Comparison of ENCODE assay signal across 2 cellular contexts in the genomic region with DNA sequence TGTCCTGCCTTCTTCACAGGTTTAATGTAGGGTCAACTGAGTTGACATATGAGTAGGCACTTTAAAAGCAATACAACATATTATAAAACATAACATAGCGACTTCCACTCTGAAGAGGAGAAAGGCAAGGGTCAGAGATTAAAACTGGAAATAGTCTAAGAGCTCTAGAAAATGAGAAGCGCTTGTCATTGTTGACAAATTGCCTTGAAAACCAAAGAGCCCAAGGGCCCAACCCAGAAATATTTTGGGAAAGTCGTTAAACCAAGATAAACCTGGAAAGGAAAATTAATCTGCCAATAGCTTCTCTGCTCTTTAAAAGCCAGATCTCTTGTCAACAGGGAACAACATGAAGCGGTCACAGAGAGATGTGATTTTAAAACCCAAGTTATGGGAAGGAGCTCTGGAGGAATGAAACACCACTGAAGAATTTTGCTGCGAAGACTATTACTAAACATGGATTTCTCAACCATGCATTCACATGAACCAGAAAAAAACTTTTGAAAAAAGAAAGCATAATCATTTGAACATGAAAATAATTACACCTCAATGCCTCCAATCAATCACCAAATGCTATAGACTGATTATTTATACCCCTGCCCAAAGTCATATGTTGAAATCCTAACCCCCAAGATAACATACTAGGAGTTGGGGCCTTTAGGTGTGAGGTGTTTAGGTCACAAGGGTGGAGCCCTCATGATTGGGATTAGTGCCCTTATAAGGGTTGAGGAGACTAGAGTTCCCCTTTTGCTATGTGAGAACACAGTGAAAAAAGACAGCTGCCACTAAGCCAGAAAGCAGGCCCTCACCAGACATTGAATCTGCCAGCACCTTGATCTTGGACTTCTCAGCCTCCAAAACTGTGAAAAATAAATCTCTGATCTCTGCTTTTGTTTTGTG.
TF ChIP-seq lines count a peak whose summit lies in the region.

No MANE protein-coding gene starts in this region.

TF ChIP-seq in HEK293, 187 proteins besides CTCF, POLR2A, EP300 and RAD21:
- TF ChIP-seq, protein P1, sequence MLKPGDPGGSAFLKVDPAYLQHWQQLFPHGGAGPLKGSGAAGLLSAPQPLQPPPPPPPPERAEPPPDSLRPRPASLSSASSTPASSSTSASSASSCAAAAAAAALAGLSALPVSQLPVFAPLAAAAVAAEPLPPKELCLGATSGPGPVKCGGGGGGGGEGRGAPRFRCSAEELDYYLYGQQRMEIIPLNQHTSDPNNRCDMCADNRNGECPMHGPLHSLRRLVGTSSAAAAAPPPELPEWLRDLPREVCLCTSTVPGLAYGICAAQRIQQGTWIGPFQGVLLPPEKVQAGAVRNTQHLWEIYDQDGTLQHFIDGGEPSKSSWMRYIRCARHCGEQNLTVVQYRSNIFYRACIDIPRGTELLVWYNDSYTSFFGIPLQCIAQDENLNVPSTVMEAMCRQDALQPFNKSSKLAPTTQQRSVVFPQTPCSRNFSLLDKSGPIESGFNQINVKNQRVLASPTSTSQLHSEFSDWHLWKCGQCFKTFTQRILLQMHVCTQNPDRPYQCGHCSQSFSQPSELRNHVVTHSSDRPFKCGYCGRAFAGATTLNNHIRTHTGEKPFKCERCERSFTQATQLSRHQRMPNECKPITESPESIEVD (tag by site-specific recombination; IDR thresholded peaks at IDR 0.05): peak; percentile 49
- TF ChIP-seq ZNF274 (IDR thresholded peaks at IDR 0.05; ENCODE audit: low read length) (no peak), ZNF274 (tag by site-specific recombination; IDR thresholded peaks at IDR 0.05; ENCODE audit: borderline replicate concordance) (no peak)

TF ChIP-seq in K562, 482 proteins besides CTCF, POLR2A, EP300 and RAD21 (continues in another document):
- TF ChIP-seq, protein P2, sequence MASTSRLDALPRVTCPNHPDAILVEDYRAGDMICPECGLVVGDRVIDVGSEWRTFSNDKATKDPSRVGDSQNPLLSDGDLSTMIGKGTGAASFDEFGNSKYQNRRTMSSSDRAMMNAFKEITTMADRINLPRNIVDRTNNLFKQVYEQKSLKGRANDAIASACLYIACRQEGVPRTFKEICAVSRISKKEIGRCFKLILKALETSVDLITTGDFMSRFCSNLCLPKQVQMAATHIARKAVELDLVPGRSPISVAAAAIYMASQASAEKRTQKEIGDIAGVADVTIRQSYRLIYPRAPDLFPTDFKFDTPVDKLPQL (IDR thresholded peaks at IDR 0.05; ENCODE audit: extremely low read depth, insufficient read length): no peak
- TF ChIP-seq ZNF717 (CRISPR knock-in tag; IDR thresholded peaks at IDR 0.05): no peak
- TF ChIP-seq, protein P3, sequence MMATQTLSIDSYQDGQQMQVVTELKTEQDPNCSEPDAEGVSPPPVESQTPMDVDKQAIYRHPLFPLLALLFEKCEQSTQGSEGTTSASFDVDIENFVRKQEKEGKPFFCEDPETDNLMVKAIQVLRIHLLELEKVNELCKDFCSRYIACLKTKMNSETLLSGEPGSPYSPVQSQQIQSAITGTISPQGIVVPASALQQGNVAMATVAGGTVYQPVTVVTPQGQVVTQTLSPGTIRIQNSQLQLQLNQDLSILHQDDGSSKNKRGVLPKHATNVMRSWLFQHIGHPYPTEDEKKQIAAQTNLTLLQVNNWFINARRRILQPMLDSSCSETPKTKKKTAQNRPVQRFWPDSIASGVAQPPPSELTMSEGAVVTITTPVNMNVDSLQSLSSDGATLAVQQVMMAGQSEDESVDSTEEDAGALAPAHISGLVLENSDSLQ (IDR thresholded peaks at IDR 0.05): no peak
- peak; percentile 49 to 95; a peak in 3 of 4 replicates for TF ChIP-seq SRF (CRISPR knock-in tag; IDR thresholded peaks at IDR 0.05)
- TF ChIP-seq SPI1 (IDR thresholded peaks at IDR 0.05; ENCODE audit: borderline replicate concordance, low read depth, low read length): peak; percentile 88
- no peak for TF ChIP-seq SOX6 (IDR thresholded peaks at IDR 0.05)
- TF ChIP-seq, protein P4, sequence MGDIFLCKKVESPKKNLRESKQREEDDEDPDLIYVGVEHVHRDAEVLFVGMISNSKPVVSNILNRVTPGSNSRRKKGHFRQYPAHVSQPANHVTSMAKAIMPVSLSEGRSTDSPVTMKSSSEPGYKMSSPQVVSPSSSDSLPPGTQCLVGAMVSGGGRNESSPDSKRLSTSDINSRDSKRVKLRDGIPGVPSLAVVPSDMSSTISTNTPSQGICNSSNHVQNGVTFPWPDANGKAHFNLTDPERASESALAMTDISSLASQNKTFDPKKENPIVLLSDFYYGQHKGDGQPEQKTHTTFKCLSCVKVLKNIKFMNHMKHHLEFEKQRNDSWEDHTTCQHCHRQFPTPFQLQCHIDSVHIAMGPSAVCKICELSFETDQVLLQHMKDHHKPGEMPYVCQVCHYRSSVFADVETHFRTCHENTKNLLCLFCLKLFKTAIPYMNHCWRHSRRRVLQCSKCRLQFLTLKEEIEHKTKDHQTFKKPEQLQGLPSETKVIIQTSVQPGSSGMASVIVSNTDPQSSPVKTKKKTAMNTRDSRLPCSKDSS (IDR thresholded peaks at IDR 0.05; ENCODE audit: low read depth, partially characterized antibody): no peak
- no peak for TF ChIP-seq ETS2 (tag; IDR thresholded peaks at IDR 0.05; ENCODE audit: borderline replicate concordance, poor library complexity, severe bottlenecking)
- TF ChIP-seq, protein P5, sequence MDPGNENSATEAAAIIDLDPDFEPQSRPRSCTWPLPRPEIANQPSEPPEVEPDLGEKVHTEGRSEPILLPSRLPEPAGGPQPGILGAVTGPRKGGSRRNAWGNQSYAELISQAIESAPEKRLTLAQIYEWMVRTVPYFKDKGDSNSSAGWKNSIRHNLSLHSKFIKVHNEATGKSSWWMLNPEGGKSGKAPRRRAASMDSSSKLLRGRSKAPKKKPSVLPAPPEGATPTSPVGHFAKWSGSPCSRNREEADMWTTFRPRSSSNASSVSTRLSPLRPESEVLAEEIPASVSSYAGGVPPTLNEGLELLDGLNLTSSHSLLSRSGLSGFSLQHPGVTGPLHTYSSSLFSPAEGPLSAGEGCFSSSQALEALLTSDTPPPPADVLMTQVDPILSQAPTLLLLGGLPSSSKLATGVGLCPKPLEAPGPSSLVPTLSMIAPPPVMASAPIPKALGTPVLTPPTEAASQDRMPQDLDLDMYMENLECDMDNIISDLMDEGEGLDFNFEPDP (CRISPR knock-in tag; IDR thresholded peaks at IDR 0.05): no peak
- 0 out of 2 replicates have a peak, but pooled peaks have one; percentile 48 for TF ChIP-seq DPF2 (IDR thresholded peaks at IDR 0.05)
- TF ChIP-seq, protein P6, sequence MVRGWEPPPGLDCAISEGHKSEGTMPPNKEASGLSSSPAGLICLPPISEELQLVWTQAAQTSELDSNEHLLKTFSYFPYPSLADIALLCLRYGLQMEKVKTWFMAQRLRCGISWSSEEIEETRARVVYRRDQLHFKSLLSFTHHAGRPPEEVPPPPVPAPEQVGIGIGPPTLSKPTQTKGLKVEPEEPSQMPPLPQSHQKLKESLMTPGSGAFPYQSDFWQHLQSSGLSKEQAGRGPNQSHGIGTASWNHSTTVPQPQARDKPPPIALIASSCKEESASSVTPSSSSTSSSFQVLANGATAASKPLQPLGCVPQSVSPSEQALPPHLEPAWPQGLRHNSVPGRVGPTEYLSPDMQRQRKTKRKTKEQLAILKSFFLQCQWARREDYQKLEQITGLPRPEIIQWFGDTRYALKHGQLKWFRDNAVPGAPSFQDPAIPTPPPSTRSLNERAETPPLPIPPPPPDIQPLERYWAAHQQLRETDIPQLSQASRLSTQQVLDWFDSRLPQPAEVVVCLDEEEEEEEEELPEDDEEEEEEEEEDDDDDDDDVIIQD (CRISPR knock-in tag; IDR thresholded peaks at IDR 0.05): no peak
- TF ChIP-seq CBFA2T3 (IDR thresholded peaks at IDR 0.05): no peak
- TF ChIP-seq ELF1 (tag; IDR thresholded peaks at IDR 0.05): no peak
- TF ChIP-seq, protein P7, sequence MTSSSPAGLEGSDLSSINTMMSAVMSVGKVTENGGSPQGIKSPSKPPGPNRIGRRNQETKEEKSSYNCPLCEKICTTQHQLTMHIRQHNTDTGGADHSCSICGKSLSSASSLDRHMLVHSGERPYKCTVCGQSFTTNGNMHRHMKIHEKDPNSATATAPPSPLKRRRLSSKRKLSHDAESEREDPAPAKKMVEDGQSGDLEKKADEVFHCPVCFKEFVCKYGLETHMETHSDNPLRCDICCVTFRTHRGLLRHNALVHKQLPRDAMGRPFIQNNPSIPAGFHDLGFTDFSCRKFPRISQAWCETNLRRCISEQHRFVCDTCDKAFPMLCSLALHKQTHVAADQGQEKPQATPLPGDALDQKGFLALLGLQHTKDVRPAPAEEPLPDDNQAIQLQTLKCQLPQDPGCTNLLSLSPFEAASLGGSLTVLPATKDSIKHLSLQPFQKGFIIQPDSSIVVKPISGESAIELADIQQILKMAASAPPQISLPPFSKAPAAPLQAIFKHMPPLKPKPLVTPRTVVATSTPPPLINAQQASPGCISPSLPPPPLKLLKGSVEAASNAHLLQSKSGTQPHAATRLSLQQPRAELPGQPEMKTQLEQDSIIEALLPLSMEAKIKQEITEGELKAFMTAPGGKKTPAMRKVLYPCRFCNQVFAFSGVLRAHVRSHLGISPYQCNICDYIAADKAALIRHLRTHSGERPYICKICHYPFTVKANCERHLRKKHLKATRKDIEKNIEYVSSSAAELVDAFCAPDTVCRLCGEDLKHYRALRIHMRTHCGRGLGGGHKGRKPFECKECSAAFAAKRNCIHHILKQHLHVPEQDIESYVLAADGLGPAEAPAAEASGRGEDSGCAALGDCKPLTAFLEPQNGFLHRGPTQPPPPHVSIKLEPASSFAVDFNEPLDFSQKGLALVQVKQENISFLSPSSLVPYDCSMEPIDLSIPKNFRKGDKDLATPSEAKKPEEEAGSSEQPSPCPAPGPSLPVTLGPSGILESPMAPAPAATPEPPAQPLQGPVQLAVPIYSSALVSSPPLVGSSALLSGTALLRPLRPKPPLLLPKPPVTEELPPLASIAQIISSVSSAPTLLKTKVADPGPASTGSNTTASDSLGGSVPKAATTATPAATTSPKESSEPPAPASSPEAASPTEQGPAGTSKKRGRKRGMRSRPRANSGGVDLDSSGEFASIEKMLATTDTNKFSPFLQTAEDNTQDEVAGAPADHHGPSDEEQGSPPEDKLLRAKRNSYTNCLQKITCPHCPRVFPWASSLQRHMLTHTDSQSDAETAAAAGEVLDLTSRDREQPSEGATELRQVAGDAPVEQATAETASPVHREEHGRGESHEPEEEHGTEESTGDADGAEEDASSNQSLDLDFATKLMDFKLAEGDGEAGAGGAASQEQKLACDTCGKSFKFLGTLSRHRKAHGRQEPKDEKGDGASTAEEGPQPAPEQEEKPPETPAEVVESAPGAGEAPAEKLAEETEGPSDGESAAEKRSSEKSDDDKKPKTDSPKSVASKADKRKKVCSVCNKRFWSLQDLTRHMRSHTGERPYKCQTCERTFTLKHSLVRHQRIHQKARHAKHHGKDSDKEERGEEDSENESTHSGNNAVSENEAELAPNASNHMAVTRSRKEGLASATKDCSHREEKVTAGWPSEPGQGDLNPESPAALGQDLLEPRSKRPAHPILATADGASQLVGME (CRISPR knock-in tag; IDR thresholded peaks at IDR 0.05): no peak
- no peak for TF ChIP-seq ZNF780A (CRISPR knock-in tag; IDR thresholded peaks at IDR 0.05)
- no peak for TF ChIP-seq ZNF830 (CRISPR knock-in tag; IDR thresholded peaks at IDR 0.05)
- peak; percentile 71 for TF ChIP-seq CEBPB (tag; IDR thresholded peaks at IDR 0.05)
- TF ChIP-seq TRIM24 (IDR thresholded peaks at IDR 0.05): no peak
- TF ChIP-seq XRCC4 (IDR thresholded peaks at IDR 0.05; ENCODE audit: extremely low read depth, insufficient read depth, insufficient read length): no peak
- no peak for TF ChIP-seq SMARCA4 (IDR thresholded peaks at IDR 0.05)
- TF ChIP-seq NBN (IDR thresholded peaks at IDR 0.05; ENCODE audit: low read depth): no peak
- peak in 1 of 2 experiments; percentile 43; a peak in 1 of 4 replicates for TF ChIP-seq KDM1A (IDR thresholded peaks at IDR 0.05)
- no peak for TF ChIP-seq BHLHE40 (IDR thresholded peaks at IDR 0.05; ENCODE audit: low read length)
- TF ChIP-seq, protein P8, sequence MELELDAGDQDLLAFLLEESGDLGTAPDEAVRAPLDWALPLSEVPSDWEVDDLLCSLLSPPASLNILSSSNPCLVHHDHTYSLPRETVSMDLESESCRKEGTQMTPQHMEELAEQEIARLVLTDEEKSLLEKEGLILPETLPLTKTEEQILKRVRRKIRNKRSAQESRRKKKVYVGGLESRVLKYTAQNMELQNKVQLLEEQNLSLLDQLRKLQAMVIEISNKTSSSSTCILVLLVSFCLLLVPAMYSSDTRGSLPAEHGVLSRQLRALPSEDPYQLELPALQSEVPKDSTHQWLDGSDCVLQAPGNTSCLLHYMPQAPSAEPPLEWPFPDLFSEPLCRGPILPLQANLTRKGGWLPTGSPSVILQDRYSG (tag; conservative IDR thresholded peaks at IDR 0.05; ENCODE audit: low read depth): no peak
- no peak for TF ChIP-seq TCFL5 (CRISPR knock-in tag; conservative IDR thresholded peaks at IDR 0.05)
- TF ChIP-seq CBX3 (IDR thresholded peaks at IDR 0.05; ENCODE audit: borderline replicate concordance in 1 of 2, low read length in 2 of 2): peak in 1 of 2 experiments; percentile 6; a peak in 1 of 3 replicates
- TF ChIP-seq SIN3A (IDR thresholded peaks at IDR 0.05; ENCODE audit: borderline replicate concordance in 2 of 2, control insufficient read depth in 1 of 2, low read depth in 2 of 2, low read length in 2 of 2): no peak
- TF ChIP-seq, protein P9, sequence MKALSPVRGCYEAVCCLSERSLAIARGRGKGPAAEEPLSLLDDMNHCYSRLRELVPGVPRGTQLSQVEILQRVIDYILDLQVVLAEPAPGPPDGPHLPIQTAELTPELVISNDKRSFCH (CRISPR knock-in tag; IDR thresholded peaks at IDR 0.05): no peak
- TF ChIP-seq, protein P9 (tag; IDR thresholded peaks at IDR 0.05): no peak
- TF ChIP-seq, protein P10, sequence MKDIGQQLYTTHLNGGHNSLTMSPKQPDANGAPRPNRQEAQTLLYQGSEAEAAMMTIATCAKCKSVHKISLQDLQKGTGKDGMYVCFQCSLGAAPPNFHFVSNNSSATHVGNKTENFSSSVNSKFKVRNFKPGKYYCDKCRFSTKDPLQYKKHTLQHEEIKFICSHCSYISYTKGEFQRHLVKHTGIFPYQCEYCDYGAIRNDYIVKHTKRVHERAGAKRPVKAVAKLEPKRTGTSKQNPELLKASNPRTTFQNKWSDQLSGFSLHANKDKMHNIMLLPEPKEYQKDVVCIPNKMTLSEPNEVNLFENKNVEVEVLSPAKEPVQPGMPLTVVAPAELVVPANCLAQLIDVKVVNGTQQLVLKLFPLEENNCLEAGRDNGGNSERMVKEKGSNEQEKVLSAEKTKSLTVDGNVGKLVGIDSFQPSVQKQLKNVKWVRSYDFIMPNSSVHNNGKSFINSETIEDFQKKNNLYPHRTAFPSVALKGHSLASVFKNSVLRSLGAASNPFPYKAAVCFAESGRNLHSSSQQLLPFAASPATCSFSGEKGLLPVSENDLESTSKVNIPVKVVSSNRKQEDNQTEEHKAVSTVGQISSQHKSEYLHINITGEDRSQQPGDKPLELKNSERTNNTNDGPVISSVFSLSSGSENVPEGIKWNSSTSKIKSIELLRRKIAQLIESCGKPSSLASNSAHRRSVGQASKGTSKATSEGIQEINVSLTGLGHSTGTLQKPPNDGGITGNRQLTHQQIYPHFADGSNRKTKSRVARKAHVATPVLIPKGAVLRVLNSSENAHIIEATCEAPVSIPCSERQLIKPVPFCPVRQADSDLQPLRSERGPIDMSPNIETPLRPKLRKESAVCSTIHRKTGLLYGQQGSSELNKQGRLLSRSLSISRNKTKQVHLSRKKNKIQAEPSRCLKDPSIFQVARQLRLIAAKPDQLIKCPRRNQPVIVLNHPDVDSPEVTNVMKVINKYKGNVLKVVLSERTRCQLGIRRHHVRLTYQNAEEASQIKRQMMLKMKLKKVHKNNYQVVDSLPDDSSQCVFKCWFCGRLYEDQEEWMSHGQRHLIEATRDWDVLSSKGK (CRISPR knock-in tag; IDR thresholded peaks at IDR 0.05): no peak
- no peak for TF ChIP-seq RBM22 (IDR thresholded peaks at IDR 0.05; ENCODE audit: low read depth, low read length, poor library complexity, severe bottlenecking)
- peak; percentile 71 for TF ChIP-seq MEIS2 (IDR thresholded peaks at IDR 0.05; ENCODE audit: partially characterized antibody)
- TF ChIP-seq BRCA1 (IDR thresholded peaks at IDR 0.05): no peak
- no peak for TF ChIP-seq BRCA1 (CRISPR knock-in tag; IDR thresholded peaks at IDR 0.05)
- TF ChIP-seq ZNF408 (CRISPR knock-in tag; IDR thresholded peaks at IDR 0.05; ENCODE audit: low read depth): no peak
